ENCODE assay signal across 8 cellular contexts in genomic region chr1:25239681-25240541, GRCh38. TPM values are rescaled to one million over a fixed set of nuclear protein-coding genes. Genes with fewer than 3 reads are reported as not detected.
DNase-seq lines count a peak whose midpoint lies in the region; ATAC-seq, FAIRE-seq and TF ChIP-seq lines count a peak whose summit lies in the region.

No MANE protein-coding gene starts in this region.

- H3K27ac ChIP-seq in AG04450 (ENCODE audit: low read depth, low read length) (peak overlapping the region; percentile 92), kidney (ENCODE audit: low read depth in 2 of 2, low read length in 2 of 2) (peak overlapping the region; percentile 90 to 96)

- CTCF ChIA-PET in AG04450 (lab: Charles Lee) = interaction anchor here (0.6 to 1.1 kb wide), 3 partner anchors 35 to 767 kb away, joined by 3 read pairs; no protein-coding TSS in a partner anchor

- peak; percentile 53 for TF ChIP-seq CTCF in AG04450 (IDR thresholded peaks at IDR 0.05; ENCODE audit: low read depth, low read length)
- peak; percentile 46 for TF ChIP-seq CTCF in kidney (IDR thresholded peaks at IDR 0.05; ENCODE audit: borderline replicate concordance, extremely low read depth, insufficient read depth)

- peak overlapping the region; percentile 43 to 71 for H3K9ac ChIP-seq in kidney (ENCODE audit: low read length in 2 of 2)

- intact Hi-C loops in kidney (cut with DNase I) = no loop called here

- FAIRE-seq in kidney (lab: Jason Lieb, UNC) = no peak

- H3K36me3 ChIP-seq in kidney (ENCODE audit: control insufficient read depth in 1 of 2, insufficient read depth in 2 of 2, low read length in 2 of 2) = peaks cover 21 to 32% of the 10 kb centered on the region in 2 donors

- DNase-seq in AG04450 (ENCODE audit: low read depth, low spot score) (peak; percentile 52), NCI-H2227 treated with DMSO at 0.1 percent for 48 hours (lab: John Stamatoyannopoulos, UW) (peak; percentile 91), kidney (peak; percentile 98)
- peak; percentile 57 to 79 (median 71) for DNase-seq in activated CD4-positive, CD25-positive, alpha-beta regulatory T cell (lab: John Stamatoyannopoulos, UW)
- peak; percentile 83 for DNase-seq in central memory CD4-positive, alpha-beta T cell
- DNase-seq in stimulated activated CD4-positive, alpha-beta T cell treated with anti-CD3 and anti-CD28 coated beads, Interleukin-15, amount 100 ng/mL, for 1 hour (ENCODE audit: low read depth in 1 of 2, low spot score in 1 of 2) = peak; percentile 74 to 78

- POLR2A ChIA-PET in AG04450 (lab: Yijun Ruan, JAX) = interaction anchor here (0.6 to 1.2 kb wide), 4 partner anchors 8 to 99 kb away, joined by 3 to 8 read pairs (median 4); partner anchors contain the start of genes RSRP1 and TMEM50A

- peak overlapping the region; percentile 63 for H3K4me3 ChIP-seq in AG04450 (ENCODE audit: low read depth, low read length)
- peak overlapping the region; percentile 61 to 81 for H3K4me3 ChIP-seq in kidney (ENCODE audit: low read length in 2 of 2)

- H3K9me3 ChIP-seq in AG04450 (ENCODE audit: control insufficient read depth, insufficient read depth, low read length) = no peaks in the 10 kb centered on the region
- H3K9me3 ChIP-seq in kidney (ENCODE audit: control insufficient read depth in 1 of 2, low read length in 2 of 2) = no peaks in the 10 kb centered on the region

- H3K27me3 ChIP-seq in AG04450 (ENCODE audit: control insufficient read depth, insufficient read depth, low read length) = no peaks in the 10 kb centered on the region

- ATAC-seq in GM18870 (IDR thresholded peaks at IDR 0.05; ENCODE audit: unreplicated experiment) (peak; percentile 59), HG03135 (IDR thresholded peaks at IDR 0.05; ENCODE audit: unreplicated experiment) (peak; percentile 61)

- H3K4me1 ChIP-seq in kidney (ENCODE audit: control insufficient read depth in 1 of 2, insufficient read depth in 1 of 2, low read depth in 1 of 2, low read length in 2 of 2) = peaks cover 4 to 13% of the 10 kb centered on the region in 2 donors

RNA-seq across cellular contexts. Expression of gene RSRP1, which starts 7.3 kb away (rescaled TPM):
- polyA plus RNA-seq in AG04450 (2011; rRNA removed) (49.7 and 65.7 TPM in 2 replicates), kidney (ENCODE audit: insufficient read depth, low read depth, low replicate concordance) (118 TPM)
- 55.7 and 84.1 TPM in 2 replicates for polyA minus RNA-seq in AG04450 (2011; rRNA and poly(A)+ RNA removed)
- 123 TPM for total RNA-seq in kidney

RNA-seq across cellular contexts. Expression of gene SYF2, which starts 7.6 kb away (rescaled TPM):
- 33.7 and 48.3 TPM in 2 replicates for polyA plus RNA-seq in AG04450 (2011; rRNA removed)
- polyA minus RNA-seq in AG04450 (2011; rRNA and poly(A)+ RNA removed) = 5.0 and 5.3 TPM in 2 replicates
- total RNA-seq in kidney = 53.8 TPM
- 91.5 TPM for polyA plus RNA-seq in kidney (ENCODE audit: insufficient read depth, low read depth, low replicate concordance)

RNA-seq across cellular contexts. Expression of gene RHD, which starts 32.4 kb away (rescaled TPM):
- polyA plus RNA-seq in AG04450 (2011; rRNA removed) (not detected in 2 replicates), kidney (ENCODE audit: insufficient read depth, low read depth, low replicate concordance) (not detected)
- polyA minus RNA-seq in AG04450 (2011; rRNA and poly(A)+ RNA removed) = not detected in 2 replicates
- total RNA-seq in kidney = not detected

Comparison
In these comparisons a context has a peak if more than half of its experiments do, and no peak if none do; other contexts are left out.
1. Peak in every context shown above with its lines: DNase-seq, ATAC-seq, H3K4me3 ChIP-seq and H3K27ac ChIP-seq.